ENCODE assay signal across 9 cellular contexts in genomic region chr19:16087404-16087803, GRCh38. TPM values are rescaled to one million over a fixed set of nuclear protein-coding genes. Genes with fewer than 3 reads are reported as not detected.
DNase-seq lines count a peak whose midpoint lies in the region; ATAC-seq and TF ChIP-seq lines count a peak whose summit lies in the region.
"Not testable (repeated sequence)": the region's sequence is repeated elsewhere in the genome, so short reads cannot be mapped to it uniquely, and the experiment has no call there.
"Had no signal": no experiment of that assay in that cellular context is flagged by ENCODE, and none has a peak within 500 bp of the region (broad histone marks: within the 10 kb centered on the region; RNA-seq: fewer than 3 reads in every experiment).

No MANE protein-coding gene starts in this region.

- H3K27me3 Mint-ChIP-seq in Calu3 (ENCODE audit: unreplicated experiment): not testable (repeated sequence)

- H3K9me3 ChIP-seq in PC-9 (ENCODE audit: insufficient read depth, low read depth); ascending aorta; neutrophil; stomach smooth muscle (ENCODE audit: control insufficient read depth in 2 of 2, low read length in 2 of 2); upper lobe of right lung: not testable (repeated sequence)

- H3K4me3 ChIP-seq in PC-9; ascending aorta; neutrophil (ENCODE audit: low read depth in 1 of 2, low read length in 1 of 2); stomach smooth muscle (ENCODE audit: low read length in 2 of 2); upper lobe of right lung: not testable (repeated sequence)

- CTCF ChIA-PET in Calu3 (lab: Charles Lee): interaction anchor here (2.3 kb wide), 1 partner anchor 17 kb away, joined by 9 read pairs; no protein-coding TSS in a partner anchor
- CTCF ChIA-PET in PC-9 (lab: Charles Lee): not testable (repeated sequence)

- peaks cover 34% of the 10 kb centered on the region for H3K4me1 Mint-ChIP-seq in Calu3 (ENCODE audit: low read depth, unreplicated experiment)

- not testable (repeated sequence) for H4K20me1 ChIP-seq in PC-9 (ENCODE audit: insufficient read depth)

- intact Hi-C loops in Calu3 (cut with micrococcal nuclease; ENCODE audit: unreplicated experiment); PC-9 (cut with micrococcal nuclease; ENCODE audit: unreplicated experiment); ascending aorta (cut with DNase I); upper lobe of right lung (cut with DNase I): not testable (repeated sequence)

- TF ChIP-seq CTCF in Calu3 (IDR thresholded peaks at IDR 0.05; ENCODE audit: unreplicated experiment); PC-9 (conservative IDR thresholded peaks at IDR 0.05); ascending aorta (IDR thresholded peaks at IDR 0.05); neutrophil (IDR thresholded peaks at IDR 0.05); upper lobe of right lung (IDR thresholded peaks at IDR 0.05): not testable (repeated sequence)

- not testable (repeated sequence) for H2AFZ ChIP-seq in PC-9

- H3K4me3 Mint-ChIP-seq in Calu3 (ENCODE audit: low read depth, unreplicated experiment): peak overlapping the region; percentile 55

- H3K27ac ChIP-seq in PC-9 (peak overlapping the region; percentile 80), ascending aorta (peak overlapping the region; percentile 37 to 52), epithelial cell of prostate (peak overlapping the region; percentile 15), neutrophil (peak overlapping the region; percentile 95), stomach smooth muscle (ENCODE audit: low read length) (peak overlapping the region; percentile 62), upper lobe of right lung (peak overlapping the region; percentile 71)

- BruUV-seq in Calu3 (replicated peaks; lab: Mats Ljungman, UMichigan); PC-9 (replicated peaks; lab: Mats Ljungman, UMichigan): not testable (repeated sequence)

- H3K27me3 ChIP-seq in PC-9 (ENCODE audit: insufficient read depth, low read depth); ascending aorta; neutrophil; stomach smooth muscle (ENCODE audit: control insufficient read depth in 1 of 2, insufficient read depth in 2 of 2, low read length in 2 of 2); upper lobe of right lung: not testable (repeated sequence)

- H3K4me2 ChIP-seq in PC-9: peak overlapping the region; percentile 70

- peak overlapping the region; percentile 95 for H3K27ac Mint-ChIP-seq in Calu3 (ENCODE audit: unreplicated experiment)

- POLR2A ChIA-PET in PC-9 (lab: Charles Lee; ENCODE audit: unreplicated experiment): not testable (repeated sequence)

- H3K9me3 Mint-ChIP-seq in Calu3 (ENCODE audit: low read depth, unreplicated experiment): not testable (repeated sequence)

- H3K79me2 ChIP-seq in PC-9 (ENCODE audit: low read depth): peaks cover 62% of the 10 kb centered on the region

- ATAC-seq in upper lobe of right lung: not testable (repeated sequence)

- not testable (repeated sequence) for H3K9ac ChIP-seq in stomach smooth muscle (ENCODE audit: low read length in 2 of 2)

- H3K36me3 ChIP-seq in PC-9 (ENCODE audit: low read depth) (peaks cover 81% of the 10 kb centered on the region), ascending aorta (peaks cover 99 to 100% of the 10 kb centered on the region in 2 donors), neutrophil (peaks cover 91% of the 10 kb centered on the region), stomach smooth muscle (ENCODE audit: control insufficient read depth in 2 of 2, insufficient read depth in 2 of 2, low read length in 2 of 2) (peaks cover 78 to 87% of the 10 kb centered on the region in 2 donors), upper lobe of right lung (peaks cover 99% of the 10 kb centered on the region)

- not testable (repeated sequence) for H3K9me2 ChIP-seq in PC-9 (ENCODE audit: insufficient read depth)

- peaks cover 76% of the 10 kb centered on the region for H3K4me1 ChIP-seq in PC-9 (replicated peaks; ENCODE audit: insufficient read depth)
- H3K4me1 ChIP-seq in ascending aorta: peaks cover 13 to 35% of the 10 kb centered on the region in 2 donors
- peaks cover 44% of the 10 kb centered on the region in 2 experiments for H3K4me1 ChIP-seq in neutrophil (ENCODE audit: control insufficient read depth in 1 of 2, insufficient read depth in 1 of 2, low read depth in 1 of 2, low read length in 1 of 2)
- peaks cover 67% of the 10 kb centered on the region for H3K4me1 ChIP-seq in stomach smooth muscle (ENCODE audit: control insufficient read depth, insufficient read depth, low read length)
- H3K4me1 ChIP-seq in upper lobe of right lung: peaks cover 56% of the 10 kb centered on the region

- not testable (repeated sequence) for DNase-seq in Calu3; ascending aorta (ENCODE audit: low spot score in 2 of 2); epithelial cell of prostate (ENCODE audit: low read depth, low spot score); upper lobe of right lung
- DNase-seq in PC-9 (peak in 1 of 2 experiments; percentile 33), kidney glomerular epithelial cell (lab: John Stamatoyannopoulos, UW) (peak; percentile 35)

- H3K36me3 Mint-ChIP-seq in Calu3 (ENCODE audit: insufficient read depth, unreplicated experiment): peaks cover 87% of the 10 kb centered on the region

- H3F3A ChIP-seq in PC-9 (ENCODE audit: insufficient read depth, low read depth): peaks cover 97% of the 10 kb centered on the region

RNA-seq across cellular contexts. Expression of gene TPM4, which starts 11.1 kb away (rescaled TPM):
- total RNA-seq in Calu3 (2022): 219 and 224 TPM in 2 replicates
- total RNA-seq in PC-9 (2021): 279 and 307 TPM in 2 replicates
- 619 TPM for total RNA-seq in ascending aorta
- 386 TPM for total RNA-seq in upper lobe of right lung

RNA-seq across cellular contexts. Expression of gene RAB8A, which starts 24.3 kb away (rescaled TPM):
- total RNA-seq in Calu3 (2022): 76.6 and 77.3 TPM in 2 replicates
- total RNA-seq in PC-9 (2021): 87.9 and 104 TPM in 2 replicates
- total RNA-seq in ascending aorta: 35.1 TPM
- 101 TPM for total RNA-seq in upper lobe of right lung

RNA-seq across cellular contexts. Expression of gene HSH2D, which starts 56.1 kb away (rescaled TPM):
- total RNA-seq in Calu3 (2022) (29.5 and 50.6 TPM in 2 replicates), PC-9 (2021) (10.9 and 13.7 TPM in 2 replicates), ascending aorta (not detected), upper lobe of right lung (6.0 TPM)
- total RNA-seq: A673 had no signal

Comparison
In these comparisons a context has a peak if more than half of its experiments do, and no peak if none do; other contexts are left out.
1. H3K27ac ChIP-seq: peak in every context shown above with its lines; median percentile 95 in neutrophil; 80 in PC-9; 71 in upper lobe of right lung; 62 in stomach smooth muscle; 44 in ascending aorta; 15 in epithelial cell of prostate.